In the genomic region with DNA sequence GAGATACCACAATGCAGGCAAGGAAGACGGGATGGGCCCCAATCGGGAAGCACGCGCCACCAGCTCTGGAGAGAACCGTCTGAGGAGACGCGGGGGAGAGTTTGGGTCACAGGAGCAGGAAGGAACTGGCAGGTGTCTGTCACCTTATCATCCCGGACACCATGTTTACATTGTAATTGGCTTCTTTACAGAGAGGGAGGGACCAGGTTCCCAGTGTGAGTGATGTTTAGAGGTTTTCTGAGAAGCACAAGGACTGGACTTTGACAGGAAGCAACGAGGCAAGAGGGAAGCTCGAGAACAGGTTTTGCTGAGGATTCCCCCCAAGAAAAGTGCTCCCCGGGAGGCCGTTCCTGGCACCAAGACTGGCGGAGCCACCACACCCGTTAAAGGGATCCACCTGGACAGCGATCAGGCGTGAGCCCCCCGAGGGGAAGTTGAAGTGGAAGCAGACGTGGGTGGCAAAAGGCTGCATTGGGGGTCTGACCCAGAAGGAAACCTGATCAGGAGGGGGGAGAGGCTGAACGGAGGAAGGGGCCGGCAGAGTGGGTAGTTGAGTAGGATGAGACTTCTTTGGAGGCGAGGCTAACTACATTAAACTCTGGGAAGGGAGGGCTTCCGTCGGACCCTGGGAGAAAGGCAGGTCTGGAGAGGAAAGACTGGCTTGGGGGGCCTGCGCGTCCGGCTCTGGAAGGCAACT, we compare ENCODE assay signal across 1 cellular context.
A peak's percentile ranks its signal among the peaks of the same experiment; 100 is the strongest.
TF ChIP-seq lines count a peak whose summit lies in the region.

No MANE protein-coding gene starts in this region.

TF ChIP-seq in K562, 482 proteins besides CTCF, POLR2A, EP300 and RAD21 (continued from another document and continues in another):
- TF ChIP-seq, protein P1, sequence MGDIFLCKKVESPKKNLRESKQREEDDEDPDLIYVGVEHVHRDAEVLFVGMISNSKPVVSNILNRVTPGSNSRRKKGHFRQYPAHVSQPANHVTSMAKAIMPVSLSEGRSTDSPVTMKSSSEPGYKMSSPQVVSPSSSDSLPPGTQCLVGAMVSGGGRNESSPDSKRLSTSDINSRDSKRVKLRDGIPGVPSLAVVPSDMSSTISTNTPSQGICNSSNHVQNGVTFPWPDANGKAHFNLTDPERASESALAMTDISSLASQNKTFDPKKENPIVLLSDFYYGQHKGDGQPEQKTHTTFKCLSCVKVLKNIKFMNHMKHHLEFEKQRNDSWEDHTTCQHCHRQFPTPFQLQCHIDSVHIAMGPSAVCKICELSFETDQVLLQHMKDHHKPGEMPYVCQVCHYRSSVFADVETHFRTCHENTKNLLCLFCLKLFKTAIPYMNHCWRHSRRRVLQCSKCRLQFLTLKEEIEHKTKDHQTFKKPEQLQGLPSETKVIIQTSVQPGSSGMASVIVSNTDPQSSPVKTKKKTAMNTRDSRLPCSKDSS (IDR thresholded peaks at IDR 0.05; ENCODE audit: low read depth, partially characterized antibody), result no peak
- TF ChIP-seq ARNT (IDR thresholded peaks at IDR 0.05) (peak in 1 of 2 experiments; percentile 90; a peak in 2 of 4 replicates), EHMT2 (IDR thresholded peaks at IDR 0.05) (no peak; the same call in 1 of the 2 replicates), ZNF175 (CRISPR knock-in tag; IDR thresholded peaks at IDR 0.05; ENCODE audit: low read depth) (peak; percentile 62), ZNF197 (CRISPR knock-in tag; IDR thresholded peaks at IDR 0.05; ENCODE audit: low read depth) (no peak), MAFG (tag; conservative IDR thresholded peaks at IDR 0.05) (no peak), ZNF830 (CRISPR knock-in tag; IDR thresholded peaks at IDR 0.05) (no peak; the same call in 1 of the 2 replicates), POLR3A (IDR thresholded peaks at IDR 0.05; ENCODE audit: borderline replicate concordance, extremely low read depth, insufficient read depth, insufficient read length) (no peak), POLR2G (IDR thresholded peaks at IDR 0.05; ENCODE audit: low read depth, low read length) (no peak), KDM1A (IDR thresholded peaks at IDR 0.05) (peak; percentile 92 to 94), HNRNPUL1 (IDR thresholded peaks at IDR 0.05; ENCODE audit: low read length) (no peak), RBM39 (optimal IDR thresholded peaks at IDR 0.05; ENCODE audit: low read depth, low read length) (peak; percentile 80), CBX3 (IDR thresholded peaks at IDR 0.05; ENCODE audit: borderline replicate concordance in 1 of 2, low read length in 2 of 2) (peak in 1 of 2 experiments; percentile 79; a peak in 2 of 3 replicates), TEAD1 (CRISPR knock-in tag; IDR thresholded peaks at IDR 0.05) (0 out of 4 replicates have a peak, but pooled peaks of 1 of the 2 experiments have one; percentile 16), MAFK (IDR thresholded peaks at IDR 0.05; ENCODE audit: low read length) (peak; percentile 36; the same call in 1 of the 2 replicates), ZBED1 (IDR thresholded peaks at IDR 0.05) (peak; percentile 60; the same call in 1 of the 2 replicates), NFXL1 (CRISPR knock-in tag; IDR thresholded peaks at IDR 0.05) (no peak), HMG20A (CRISPR knock-in tag; conservative IDR thresholded peaks at IDR 0.05) (no peak), POLR2AphosphoS5 (IDR thresholded peaks at IDR 0.05; ENCODE audit: control insufficient read depth, insufficient read depth, low read depth, low read length) (peak; percentile 87), ZFP1 (CRISPR knock-in tag; IDR thresholded peaks at IDR 0.05) (no peak), RUNX1 (IDR thresholded peaks at IDR 0.05; ENCODE audit: low read depth) (no peak; the same call in 1 of the 2 replicates), ZNF436 (CRISPR knock-in tag; IDR thresholded peaks at IDR 0.05) (no peak), DIDO1 (tag; IDR thresholded peaks at IDR 0.05; ENCODE audit: low read depth) (0 out of 2 replicates have a peak, but pooled peaks have one; percentile 10), RAD51 (IDR thresholded peaks at IDR 0.05; ENCODE audit: borderline replicate concordance, low read depth) (peak; percentile 37; the same call in 1 of the 2 replicates)
- TF ChIP-seq, protein P2, sequence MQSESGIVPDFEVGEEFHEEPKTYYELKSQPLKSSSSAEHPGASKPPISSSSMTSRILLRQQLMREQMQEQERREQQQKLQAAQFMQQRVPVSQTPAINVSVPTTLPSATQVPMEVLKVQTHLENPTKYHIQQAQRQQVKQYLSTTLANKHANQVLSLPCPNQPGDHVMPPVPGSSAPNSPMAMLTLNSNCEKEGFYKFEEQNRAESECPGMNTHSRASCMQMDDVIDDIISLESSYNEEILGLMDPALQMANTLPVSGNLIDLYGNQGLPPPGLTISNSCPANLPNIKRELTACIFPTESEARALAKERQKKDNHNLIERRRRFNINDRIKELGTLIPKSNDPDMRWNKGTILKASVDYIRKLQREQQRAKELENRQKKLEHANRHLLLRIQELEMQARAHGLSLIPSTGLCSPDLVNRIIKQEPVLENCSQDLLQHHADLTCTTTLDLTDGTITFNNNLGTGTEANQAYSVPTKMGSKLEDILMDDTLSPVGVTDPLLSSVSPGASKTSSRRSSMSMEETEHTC (IDR thresholded peaks at IDR 0.05), result peak; percentile 91
- TF ChIP-seq, protein P3, sequence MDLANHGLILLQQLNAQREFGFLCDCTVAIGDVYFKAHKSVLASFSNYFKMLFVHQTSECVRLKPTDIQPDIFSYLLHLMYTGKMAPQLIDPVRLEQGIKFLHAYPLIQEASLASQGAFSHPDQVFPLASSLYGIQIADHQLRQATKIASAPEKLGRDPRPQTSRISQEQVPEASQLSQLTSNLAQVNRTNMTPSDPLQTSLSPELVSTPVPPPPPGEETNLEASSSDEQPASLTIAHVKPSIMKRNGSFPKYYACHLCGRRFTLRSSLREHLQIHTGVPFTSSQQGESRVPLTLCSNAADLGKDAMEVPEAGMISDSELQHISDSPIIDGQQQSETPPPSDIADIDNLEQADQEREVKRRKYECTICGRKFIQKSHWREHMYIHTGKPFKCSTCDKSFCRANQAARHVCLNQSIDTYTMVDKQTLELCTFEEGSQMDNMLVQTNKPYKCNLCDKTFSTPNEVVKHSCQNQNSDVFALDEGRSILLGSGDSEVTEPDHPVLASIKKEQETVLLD (IDR thresholded peaks at IDR 0.05), result peak; percentile 54; the same call in 1 of the 2 replicates
- TF ChIP-seq, protein P4, sequence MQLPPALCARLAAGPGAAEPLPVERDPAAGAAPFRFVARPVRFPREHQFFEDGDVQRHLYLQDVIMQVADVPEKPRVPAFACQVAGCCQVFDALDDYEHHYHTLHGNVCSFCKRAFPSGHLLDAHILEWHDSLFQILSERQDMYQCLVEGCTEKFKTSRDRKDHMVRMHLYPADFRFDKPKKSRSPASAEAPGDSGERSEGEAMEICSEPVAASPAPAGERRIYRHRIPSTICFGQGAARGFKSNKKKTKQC (CRISPR knock-in tag; IDR thresholded peaks at IDR 0.05), result no peak
- TF ChIP-seq, protein P5, sequence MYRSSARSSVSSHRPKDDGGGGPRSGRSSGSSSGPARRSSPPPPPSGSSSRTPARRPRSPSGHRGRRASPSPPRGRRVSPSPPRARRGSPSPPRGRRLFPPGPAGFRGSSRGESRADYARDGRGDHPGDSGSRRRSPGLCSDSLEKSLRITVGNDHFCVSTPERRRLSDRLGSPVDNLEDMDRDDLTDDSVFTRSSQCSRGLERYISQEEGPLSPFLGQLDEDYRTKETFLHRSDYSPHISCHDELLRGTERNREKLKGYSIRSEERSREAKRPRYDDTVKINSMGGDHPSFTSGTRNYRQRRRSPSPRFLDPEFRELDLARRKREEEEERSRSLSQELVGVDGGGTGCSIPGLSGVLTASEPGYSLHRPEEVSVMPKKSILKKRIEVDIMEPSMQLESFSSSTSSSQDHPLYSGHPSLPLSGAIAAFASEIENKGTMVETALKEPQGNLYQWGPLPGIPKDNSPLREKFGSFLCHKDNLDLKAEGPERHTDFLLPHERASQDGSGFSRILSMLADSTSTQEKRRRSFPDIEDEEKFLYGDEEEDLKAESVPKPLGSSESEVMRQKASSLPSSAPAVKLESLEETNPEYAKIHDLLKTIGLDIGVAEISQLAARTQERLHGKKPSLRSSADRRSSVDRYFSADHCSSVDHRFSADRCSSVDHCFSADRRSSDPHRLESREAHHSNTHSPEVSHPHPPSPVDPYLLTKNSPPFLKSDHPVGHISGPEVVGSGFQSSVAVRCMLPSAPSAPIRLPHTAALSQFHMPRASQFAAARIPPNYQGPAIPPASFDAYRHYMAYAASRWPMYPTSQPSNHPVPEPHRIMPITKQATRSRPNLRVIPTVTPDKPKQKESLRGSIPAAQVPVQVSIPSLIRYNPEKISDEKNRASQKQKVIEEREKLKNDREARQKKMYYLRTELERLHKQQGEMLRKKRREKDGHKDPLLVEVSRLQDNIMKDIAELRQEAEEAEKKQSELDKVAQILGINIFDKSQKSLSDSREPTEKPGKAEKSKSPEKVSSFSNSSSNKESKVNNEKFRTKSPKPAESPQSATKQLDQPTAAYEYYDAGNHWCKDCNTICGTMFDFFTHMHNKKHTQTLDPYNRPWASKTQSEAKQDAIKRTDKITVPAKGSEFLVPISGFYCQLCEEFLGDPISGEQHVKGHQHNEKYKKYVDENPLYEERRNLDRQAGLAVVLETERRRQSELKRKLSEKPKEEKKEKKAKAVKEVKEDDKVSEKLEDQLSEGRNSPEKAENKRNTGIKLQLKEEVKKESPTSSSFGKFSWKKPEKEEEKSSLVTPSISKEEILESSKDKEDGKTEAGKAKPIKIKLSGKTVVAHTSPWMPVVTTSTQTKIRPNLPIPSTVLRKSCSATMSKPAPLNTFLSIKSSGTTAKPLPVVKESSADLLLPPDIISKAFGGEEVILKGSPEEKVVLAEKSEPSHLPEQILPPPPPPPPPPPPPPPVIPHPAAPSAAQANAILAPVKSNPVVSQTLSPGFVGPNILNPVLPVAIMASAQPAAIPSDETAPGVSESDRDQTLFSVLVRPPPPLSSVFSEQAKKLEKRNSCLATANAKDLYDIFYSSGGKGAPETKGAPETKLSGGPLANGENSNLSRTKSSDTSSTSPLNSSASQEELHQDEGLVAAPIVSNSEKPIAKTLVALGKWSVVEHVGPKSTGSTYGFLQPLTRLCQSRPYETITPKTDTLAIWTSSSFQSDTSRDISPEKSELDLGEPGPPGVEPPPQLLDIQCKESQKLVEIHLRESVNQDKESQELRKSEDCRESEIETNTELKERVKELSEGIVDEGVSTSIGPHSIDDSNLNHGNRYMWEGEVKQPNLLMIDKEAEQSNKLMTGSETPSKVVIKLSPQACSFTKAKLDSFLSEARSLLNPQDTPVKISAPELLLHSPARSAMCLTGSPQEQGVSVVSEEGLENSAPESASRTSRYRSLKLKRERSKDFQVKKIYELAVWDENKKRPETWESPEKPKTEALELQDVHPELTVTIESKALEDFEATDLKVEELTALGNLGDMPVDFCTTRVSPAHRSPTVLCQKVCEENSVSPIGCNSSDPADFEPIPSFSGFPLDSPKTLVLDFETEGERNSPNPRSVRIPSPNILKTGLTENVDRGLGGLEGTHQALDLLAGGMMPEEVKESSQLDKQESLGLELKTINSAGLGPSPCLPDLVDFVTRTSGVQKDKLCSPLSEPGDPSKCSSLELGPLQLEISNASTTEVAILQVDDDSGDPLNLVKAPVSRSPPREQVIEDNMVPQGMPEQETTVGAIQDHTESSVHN (IDR thresholded peaks at IDR 0.05; ENCODE audit: borderline replicate concordance in 1 of 2, low read depth in 1 of 2), result peak in 1 of 2 experiments; percentile 72; a peak in 2 of 4 replicates
- TF ChIP-seq, protein P6, sequence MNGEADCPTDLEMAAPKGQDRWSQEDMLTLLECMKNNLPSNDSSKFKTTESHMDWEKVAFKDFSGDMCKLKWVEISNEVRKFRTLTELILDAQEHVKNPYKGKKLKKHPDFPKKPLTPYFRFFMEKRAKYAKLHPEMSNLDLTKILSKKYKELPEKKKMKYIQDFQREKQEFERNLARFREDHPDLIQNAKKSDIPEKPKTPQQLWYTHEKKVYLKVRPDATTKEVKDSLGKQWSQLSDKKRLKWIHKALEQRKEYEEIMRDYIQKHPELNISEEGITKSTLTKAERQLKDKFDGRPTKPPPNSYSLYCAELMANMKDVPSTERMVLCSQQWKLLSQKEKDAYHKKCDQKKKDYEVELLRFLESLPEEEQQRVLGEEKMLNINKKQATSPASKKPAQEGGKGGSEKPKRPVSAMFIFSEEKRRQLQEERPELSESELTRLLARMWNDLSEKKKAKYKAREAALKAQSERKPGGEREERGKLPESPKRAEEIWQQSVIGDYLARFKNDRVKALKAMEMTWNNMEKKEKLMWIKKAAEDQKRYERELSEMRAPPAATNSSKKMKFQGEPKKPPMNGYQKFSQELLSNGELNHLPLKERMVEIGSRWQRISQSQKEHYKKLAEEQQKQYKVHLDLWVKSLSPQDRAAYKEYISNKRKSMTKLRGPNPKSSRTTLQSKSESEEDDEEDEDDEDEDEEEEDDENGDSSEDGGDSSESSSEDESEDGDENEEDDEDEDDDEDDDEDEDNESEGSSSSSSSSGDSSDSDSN (IDR thresholded peaks at IDR 0.05; ENCODE audit: borderline replicate concordance in 1 of 2, low read depth in 2 of 2, low read length in 2 of 2), result peak; percentile 91 to 94; a peak in 3 of 4 replicates
- TF ChIP-seq, protein P7, sequence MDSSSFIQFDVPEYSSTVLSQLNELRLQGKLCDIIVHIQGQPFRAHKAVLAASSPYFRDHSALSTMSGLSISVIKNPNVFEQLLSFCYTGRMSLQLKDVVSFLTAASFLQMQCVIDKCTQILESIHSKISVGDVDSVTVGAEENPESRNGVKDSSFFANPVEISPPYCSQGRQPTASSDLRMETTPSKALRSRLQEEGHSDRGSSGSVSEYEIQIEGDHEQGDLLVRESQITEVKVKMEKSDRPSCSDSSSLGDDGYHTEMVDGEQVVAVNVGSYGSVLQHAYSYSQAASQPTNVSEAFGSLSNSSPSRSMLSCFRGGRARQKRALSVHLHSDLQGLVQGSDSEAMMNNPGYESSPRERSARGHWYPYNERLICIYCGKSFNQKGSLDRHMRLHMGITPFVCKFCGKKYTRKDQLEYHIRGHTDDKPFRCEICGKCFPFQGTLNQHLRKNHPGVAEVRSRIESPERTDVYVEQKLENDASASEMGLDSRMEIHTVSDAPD (CRISPR knock-in tag; IDR thresholded peaks at IDR 0.05), result 0 out of 2 replicates have a peak, but pooled peaks have one; percentile 10
- TF ChIP-seq, protein P8, sequence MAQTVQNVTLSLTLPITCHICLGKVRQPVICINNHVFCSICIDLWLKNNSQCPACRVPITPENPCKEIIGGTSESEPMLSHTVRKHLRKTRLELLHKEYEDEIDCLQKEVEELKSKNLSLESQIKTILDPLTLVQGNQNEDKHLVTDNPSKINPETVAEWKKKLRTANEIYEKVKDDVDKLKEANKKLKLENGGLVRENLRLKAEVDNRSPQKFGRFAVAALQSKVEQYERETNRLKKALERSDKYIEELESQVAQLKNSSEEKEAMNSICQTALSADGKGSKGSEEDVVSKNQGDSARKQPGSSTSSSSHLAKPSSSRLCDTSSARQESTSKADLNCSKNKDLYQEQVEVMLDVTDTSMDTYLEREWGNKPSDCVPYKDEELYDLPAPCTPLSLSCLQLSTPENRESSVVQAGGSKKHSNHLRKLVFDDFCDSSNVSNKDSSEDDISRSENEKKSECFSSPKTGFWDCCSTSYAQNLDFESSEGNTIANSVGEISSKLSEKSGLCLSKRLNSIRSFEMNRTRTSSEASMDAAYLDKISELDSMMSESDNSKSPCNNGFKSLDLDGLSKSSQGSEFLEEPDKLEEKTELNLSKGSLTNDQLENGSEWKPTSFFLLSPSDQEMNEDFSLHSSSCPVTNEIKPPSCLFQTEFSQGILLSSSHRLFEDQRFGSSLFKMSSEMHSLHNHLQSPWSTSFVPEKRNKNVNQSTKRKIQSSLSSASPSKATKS (CRISPR knock-in tag; IDR thresholded peaks at IDR 0.05), result no peak
